ENCODE assay signal across 20 cellular contexts in the genomic region with DNA sequence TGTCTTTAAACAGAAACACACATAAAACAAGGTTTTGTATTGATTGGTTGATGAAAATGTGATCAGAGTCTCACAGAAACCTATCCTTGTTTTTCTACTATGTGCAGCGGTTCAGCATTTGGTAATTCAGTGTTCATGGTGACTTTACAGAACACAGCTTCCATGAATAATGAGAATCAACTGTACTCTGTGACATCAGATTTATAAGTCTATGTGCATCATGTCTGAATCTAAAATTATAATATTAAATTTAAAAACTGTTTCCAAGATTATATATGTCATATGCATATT.
DNase-seq lines count a peak whose midpoint lies in the region; ATAC-seq and TF ChIP-seq lines count a peak whose summit lies in the region.
"Had no signal": no experiment of that assay in that cellular context is flagged by ENCODE, and none has a peak within 500 bp of the region (broad histone marks: within the 10 kb centered on the region; RNA-seq: fewer than 3 reads in every experiment).

No MANE protein-coding gene starts in this region.

- no TSS peak for BruUV-seq in mammary epithelial cell (replicated peaks; lab: Mats Ljungman, UMichigan)
- BruUV-seq in MCF 10A (replicated peaks; lab: Mats Ljungman, UMichigan) = no TSS peak

- TF ChIP-seq CTCF in mammary epithelial cell (conservative IDR thresholded peaks at IDR 0.05 in 1 of 2, IDR thresholded peaks at IDR 0.05 in 1 of 2; ENCODE audit: extremely low read depth in 1 of 2, insufficient read depth in 1 of 2, low read depth in 1 of 2, low read length in 2 of 2) (no peak), MCF 10A (IDR thresholded peaks at IDR 0.05; ENCODE audit: unreplicated experiment) (no peak), right lobe of liver (IDR thresholded peaks at IDR 0.05) (no peak), thoracic aorta (IDR thresholded peaks at IDR 0.05) (no peak)

- no peaks in the 10 kb centered on the region for H3K79me2 ChIP-seq in mammary epithelial cell (ENCODE audit: insufficient read depth, low read length)

- no peak overlapping the region for H3K4me3 Mint-ChIP-seq in MCF 10A (ENCODE audit: unreplicated experiment)
- H3K4me3 Mint-ChIP-seq: CD4-positive, CD25-positive, alpha-beta regulatory T cell had no signal

- H3K27me3 ChIP-seq in mammary epithelial cell (ENCODE audit: insufficient read depth, low read length) (no peaks in the 10 kb centered on the region), adipocyte (replicated peaks; ENCODE audit: control insufficient read depth, insufficient read depth, low read length) (no peaks in the 10 kb centered on the region), right lobe of liver (no peaks in the 10 kb centered on the region), thoracic aorta (replicated peaks; ENCODE audit: insufficient read depth) (no peaks in the 10 kb centered on the region)
- H3K27me3 ChIP-seq: Peyer's patch had no signal

- no peaks in the 10 kb centered on the region for H4K20me1 ChIP-seq in mammary epithelial cell (ENCODE audit: insufficient read depth, low read length)

- TF ChIP-seq POLR2A in right lobe of liver (IDR thresholded peaks at IDR 0.05) = no peak

- no peak overlapping the region for H3K9ac ChIP-seq in mammary epithelial cell (ENCODE audit: insufficient read depth, low read length)
- peak overlapping the region; percentile 69 for H3K9ac ChIP-seq in adipocyte (ENCODE audit: low read length)

- in situ Hi-C loops in mammary epithelial cell (cut with MboI; ENCODE audit: low sequenced_read_pairs in 2 of 2) = no loop called here

- CTCF ChIA-PET in mammary epithelial cell (lab: Charles Lee; ENCODE audit: low non-redundant PET) = no interaction called here
- CTCF ChIA-PET in MCF 10A (lab: Yijun Ruan, JAX) = interaction anchor here (0.7 kb wide), 1 partner anchor 112 kb away, joined by 3 read pairs; no protein-coding TSS in a partner anchor

- intact Hi-C loops in mammary epithelial cell (cut with micrococcal nuclease) (no loop called here), MCF 10A (cut with micrococcal nuclease) (no loop called here), right lobe of liver (cut with DNase I) (no loop called here)

- peak overlapping the region; percentile 10 for H3K4me2 ChIP-seq in mammary epithelial cell (ENCODE audit: insufficient read depth, low read depth, low read length)

- no peak overlapping the region for H3K27ac ChIP-seq in mammary epithelial cell (ENCODE audit: insufficient read depth, low read depth, low read length)
- peak overlapping the region in 1 of 3 donors; percentile 73 for H3K27ac ChIP-seq in right lobe of liver
- peak overlapping the region in 1 of 2 donors; percentile 12 for H3K27ac ChIP-seq in thoracic aorta
- H3K27ac ChIP-seq: Peyer's patch had no signal

- H3K4me1 ChIP-seq in mammary epithelial cell (ENCODE audit: insufficient read depth, low read length) = peaks cover 17% of the 10 kb centered on the region
- peaks cover 28% of the 10 kb centered on the region for H3K4me1 ChIP-seq in adipocyte (ENCODE audit: control insufficient read depth, insufficient read depth, low read length)
- peaks cover 0 to 13% (median 2%) of the 10 kb centered on the region in 4 donors for H3K4me1 ChIP-seq in right lobe of liver
- H3K4me1 ChIP-seq in thoracic aorta (ENCODE audit: control insufficient read depth in 1 of 2, low read depth in 2 of 2) = peaks cover 10 to 11% of the 10 kb centered on the region in 2 donors
- H3K4me1 ChIP-seq: Peyer's patch had no signal

- no peaks in the 10 kb centered on the region for H3K27me3 Mint-ChIP-seq in MCF 10A (ENCODE audit: insufficient read depth, unreplicated experiment)
- H3K27me3 Mint-ChIP-seq: CD4-positive, CD25-positive, alpha-beta regulatory T cell had no signal

- 100% methylated on average over 1 of the region's 1 CpG for WGBS in mammary epithelial cell (ENCODE audit: low coverage, missing lambda C conversion rate)
- WGBS in right lobe of liver (ENCODE audit: insufficient coverage, low coverage, low lambda C conversion rate, missing lambda C conversion rate) = 29% methylated on average over 1 of the region's 1 CpG

- no peaks in the 10 kb centered on the region for H3K9me3 Mint-ChIP-seq in MCF 10A (ENCODE audit: unreplicated experiment)
- H3K9me3 Mint-ChIP-seq: CD4-positive, CD25-positive, alpha-beta regulatory T cell had no signal

- POLR2A ChIA-PET in MCF 10A (lab: Yijun Ruan, JAX) = interaction anchor here (0.9 to 3.6 kb wide), 9 partner anchors 8 to 105 kb away, joined by 3 to 20 read pairs (median 4); a partner anchor contains a TSS

- dilution Hi-C loops in mammary epithelial cell (cut with HindIII; ENCODE audit: low sequenced_read_pairs) = no loop called here

- H3K4me3 ChIP-seq in mammary epithelial cell (replicated peaks in 1 of 3; ENCODE audit: insufficient read depth in 1 of 3, low read depth in 2 of 3, low read length in 3 of 3) (no peak overlapping the region), adipocyte (ENCODE audit: low read length) (peak overlapping the region; percentile 68), right lobe of liver (peak overlapping the region in 1 of 3 donors; percentile 22), thoracic aorta (peak overlapping the region; percentile 52)
- H3K4me3 ChIP-seq: Peyer's patch had no signal

- H3K27ac Mint-ChIP-seq in MCF 10A (ENCODE audit: low read depth, unreplicated experiment) = no peak overlapping the region
- H3K27ac Mint-ChIP-seq: CD4-positive, CD25-positive, alpha-beta regulatory T cell had no signal

- no peaks in the 10 kb centered on the region for H3K36me3 ChIP-seq in mammary epithelial cell (ENCODE audit: insufficient read depth, low read length)
- H3K36me3 ChIP-seq in adipocyte (ENCODE audit: control insufficient read depth, insufficient read depth, low read length, severe bottlenecking) = peaks cover 4% of the 10 kb centered on the region
- no peaks in the 10 kb centered on the region for H3K36me3 ChIP-seq in right lobe of liver
- H3K36me3 ChIP-seq in thoracic aorta = no peaks in the 10 kb centered on the region
- H3K36me3 ChIP-seq: Peyer's patch had no signal

- no peaks in the 10 kb centered on the region for H3K36me3 Mint-ChIP-seq in MCF 10A (ENCODE audit: insufficient read depth, unreplicated experiment)

- peaks cover 4% of the 10 kb centered on the region for H3K4me1 Mint-ChIP-seq in MCF 10A (ENCODE audit: insufficient read depth, unreplicated experiment)

- no peak for DNase-seq in mammary epithelial cell
- no peak for DNase-seq in MCF 10A (ENCODE audit: unreplicated experiment)
- DNase-seq in adipocyte (ENCODE audit: low read depth) = peak; percentile 43
- DNase-seq in right lobe of liver = no peak
- no peak for DNase-seq in thoracic aorta (ENCODE audit: low spot score)
- DNase-seq in NK-92 (lab: John Stamatoyannopoulos, UW; ENCODE audit: unreplicated experiment) = no peak
- DNase-seq: Calu3; CD4-positive, CD25-positive, alpha-beta regulatory T cell; GF-D8; GOT3; KG1; NCI-H1105; NCI-H187 treated with DMSO at 0.1 percent for 48 hours; NCI-H2171; NCI-H446 treated with DMSO at 0.1 percent for 48 hours; NCI-H82; Peyer's patch; SHP77 had no signal

- no peaks in the 10 kb centered on the region for H3K9me3 ChIP-seq in mammary epithelial cell (replicated peaks; ENCODE audit: insufficient read depth, low read length)
- H3K9me3 ChIP-seq in adipocyte (ENCODE audit: control insufficient read depth, low read length) = no peaks in the 10 kb centered on the region
- no peaks in the 10 kb centered on the region for H3K9me3 ChIP-seq in right lobe of liver
- H3K9me3 ChIP-seq in thoracic aorta = no peaks in the 10 kb centered on the region
- H3K9me3 ChIP-seq: Peyer's patch had no signal

- ATAC-seq in right lobe of liver (peak; percentile 44 to 75 (median 52)), thoracic aorta (ENCODE audit: insufficient number of reproducible peaks, low FRiP score, low read depth) (no peak), GM18909 (IDR thresholded peaks at IDR 0.05; ENCODE audit: poor library complexity, unreplicated experiment) (no peak), GM21576 (IDR thresholded peaks at IDR 0.05; ENCODE audit: unreplicated experiment) (no peak)

- peak overlapping the region; percentile 2 for H2AFZ ChIP-seq in mammary epithelial cell (ENCODE audit: low read depth, low read length)

Comparison
In these comparisons a context has a peak if more than half of its experiments do, and no peak if none do; other contexts are left out.
1. H3K4me3 ChIP-seq: peak in adipocyte (single experiment) and thoracic aorta (single experiment); none in mammary epithelial cell (0 of 3).
2. ATAC-seq: peak in right lobe of liver (4 of 4); none in thoracic aorta (single experiment), GM18909 (single experiment) and GM21576 (single experiment).